ENCODE assay signal across 14 cellular contexts in the genomic region with DNA sequence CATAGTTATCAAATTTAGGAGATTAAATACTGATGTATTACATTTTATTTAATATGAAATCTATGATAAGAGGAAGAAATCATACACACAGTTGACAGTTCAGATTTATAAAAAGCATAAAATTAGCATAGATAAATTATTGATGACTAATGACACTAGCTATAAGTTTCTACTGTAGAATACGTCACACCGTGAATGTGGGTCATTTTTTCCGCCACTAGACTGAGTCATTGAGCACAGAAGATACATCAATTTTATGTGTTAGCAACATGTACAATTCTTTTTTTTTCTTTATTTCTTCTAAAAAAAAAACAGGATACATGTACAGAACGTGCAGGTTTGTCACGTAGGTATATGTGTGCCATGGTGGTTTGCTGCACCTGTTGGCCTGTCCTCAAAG. TPM values are rescaled to one million over a fixed set of nuclear protein-coding genes. Genes with fewer than 3 reads are reported as not detected.
DNase-seq lines count a peak whose midpoint lies in the region; ATAC-seq and TF ChIP-seq lines count a peak whose summit lies in the region.
"Had no signal": no experiment of that assay in that cellular context is flagged by ENCODE, and none has a peak within 500 bp of the region (broad histone marks: within the 10 kb centered on the region; RNA-seq: fewer than 3 reads in every experiment).

No MANE protein-coding gene starts in this region.

- no peaks in the 10 kb centered on the region for H3K27me3 ChIP-seq in PC-3 (ENCODE audit: low read length)
- H3K27me3 ChIP-seq: breast epithelium, tibial artery had no signal

- H3K27ac ChIP-seq in PC-3 (ENCODE audit: low read length) = no peak overlapping the region
- peak overlapping the region; percentile 66 for H3K27ac ChIP-seq in epithelial cell of prostate
- H3K27ac ChIP-seq: breast epithelium, skin epidermis, tibial artery had no signal

- TF ChIP-seq CTCF in PC-3 (conservative IDR thresholded peaks at IDR 0.05; ENCODE audit: low read depth, low read length) = no peak

- no peaks in the 10 kb centered on the region for H3K79me2 ChIP-seq in PC-3 (ENCODE audit: low read length)

- intact Hi-C loops in PC-3 (cut with micrococcal nuclease) = loop anchor here (5.0 kb wide), 1 partner anchor 41 kb away; the partner anchor contains the start of gene SLC1A5

- H3K9me2 ChIP-seq in PC-3 (replicated peaks; ENCODE audit: low read length) = no peaks in the 10 kb centered on the region

- H3K36me3 ChIP-seq in PC-3 (ENCODE audit: low read depth, low read length) = no peaks in the 10 kb centered on the region
- H3K36me3 ChIP-seq: breast epithelium, tibial artery had no signal

- no peak overlapping the region for H3K4me2 ChIP-seq in PC-3 (ENCODE audit: low read length)

- POLR2A ChIA-PET in PC-3 (lab: Charles Lee; ENCODE audit: unreplicated experiment) = interaction anchor here (0.7 kb wide), 1 partner anchor 12 kb away, joined by 5 read pairs; no protein-coding TSS in a partner anchor

- no TSS peak for BruUV-seq in PC-3 (replicated peaks; lab: Mats Ljungman, UMichigan)

- H4K20me1 ChIP-seq in PC-3 (ENCODE audit: low read length) = no peaks in the 10 kb centered on the region

- DNase-seq in PC-3 (peak; percentile 7), epithelial cell of prostate (ENCODE audit: low read depth, low spot score) (no peak), glomerular visceral epithelial cell (ENCODE audit: extremely low spot score) (no peak), AG08396 (ENCODE audit: low spot score) (no peak), NCI-H1092 treated with DMSO at 0.1 percent for 48 hours (lab: John Stamatoyannopoulos, UW) (no peak)
- peak; percentile 80 for DNase-seq in activated CD4-positive, alpha-beta T cell treated with anti-CD3 and anti-CD28 coated beads for 48 hours
- DNase-seq in stimulated activated CD4-positive, alpha-beta T cell treated with anti-CD3 and anti-CD28 coated beads, TNF-alpha, amount 100 ng/mL, for 4 hours (ENCODE audit: low read depth in 3 of 3) = peak in 2 of 3 experiments; percentile 43 to 55
- DNase-seq: endodermal cell, NCI-H1092, NCI-H524 treated with DMSO at 0.1 percent for 48 hours, tibial artery had no signal

- no peaks in the 10 kb centered on the region for H3F3A ChIP-seq in PC-3 (ENCODE audit: low read length, unreplicated experiment)

- H3K9ac ChIP-seq in PC-3 (ENCODE audit: low read length) = no peak overlapping the region

- H2AFZ ChIP-seq in PC-3 (ENCODE audit: low read length) = no peak overlapping the region

- no peak overlapping the region for H3K4me3 ChIP-seq in PC-3 (ENCODE audit: low read length)
- H3K4me3 ChIP-seq: breast epithelium, skin epidermis, tibial artery had no signal

- no peaks in the 10 kb centered on the region for H3K9me3 ChIP-seq in PC-3 (ENCODE audit: low read length)
- H3K9me3 ChIP-seq: breast epithelium, tibial artery had no signal

- no peak for ATAC-seq in PC-3
- ATAC-seq: WTC11 had no signal

- CTCF ChIA-PET in PC-3 (lab: Charles Lee) = interaction anchor here (1.4 kb wide), 1 partner anchor 75 kb away, joined by 4 read pairs; no protein-coding TSS in a partner anchor

- peaks cover 25% of the 10 kb centered on the region for H3K4me1 ChIP-seq in PC-3 (ENCODE audit: insufficient read depth, low read length)
- H3K4me1 ChIP-seq: breast epithelium, tibial artery had no signal

RNA-seq across cellular contexts. Expression of gene AP2S1, which starts 22.2 kb away (rescaled TPM):
- total RNA-seq in PC-3 (2014; rRNA removed) = 245 and 330 TPM in 2 replicates

RNA-seq across cellular contexts. Expression of gene ARHGAP35, which starts 32.3 kb away (rescaled TPM):
- 23.6 and 31.2 TPM in 2 replicates for total RNA-seq in PC-3 (2014; rRNA removed)

RNA-seq across cellular contexts. Expression of gene SLC1A5, which starts 40.1 kb away (rescaled TPM):
- total RNA-seq in PC-3 (2014; rRNA removed) = 97.4 and 117 TPM in 2 replicates

Comparison
In these comparisons a context has a peak if more than half of its experiments do, and no peak if none do; other contexts are left out.
1. DNase-seq: peak in PC-3 (single experiment), activated CD4-positive, alpha-beta T cell treated with anti-CD3 and anti-CD28 coated beads for 48 hours (single experiment) and stimulated activated CD4-positive, alpha-beta T cell treated with anti-CD3 and anti-CD28 coated beads, TNF-alpha, amount 100 ng/mL, for 4 hours (2 of 3); none in epithelial cell of prostate (single experiment), glomerular visceral epithelial cell (single experiment), AG08396 (single experiment) and NCI-H1092 treated with DMSO at 0.1 percent for 48 hours (single experiment).